In genomic region chr6:10425973-10426780, GRCh38 we compare ENCODE assay signal across 9 cellular contexts. TPM values are rescaled to one million over a fixed set of nuclear protein-coding genes. Genes with fewer than 3 reads are reported as not detected.
DNase-seq lines count a peak whose midpoint lies in the region; ATAC-seq and TF ChIP-seq lines count a peak whose summit lies in the region.
"Had no signal": no experiment of that assay in that cellular context is flagged by ENCODE, and none has a peak within 500 bp of the region (broad histone marks: within the 10 kb centered on the region; RNA-seq: fewer than 3 reads in every experiment).

No MANE protein-coding gene starts in this region.

- no peak for ATAC-seq in activated naive CD4-positive, alpha-beta T cell treated with anti-CD3 and anti-CD28 coated beads, Interleukin-2, amount 50 U/mL, for 72 hours
- ATAC-seq in HG02973 (IDR thresholded peaks at IDR 0.05; ENCODE audit: unreplicated experiment) (peak; percentile 61), gastroesophageal sphincter (peak; percentile 54)

- no peaks in the 10 kb centered on the region for H4K20me1 ChIP-seq in SU-DHL-6 (ENCODE audit: low read depth, low read length)

- no peaks in the 10 kb centered on the region for H3F3A ChIP-seq in SU-DHL-6 (ENCODE audit: insufficient read depth)

- H3K4me1 ChIP-seq in gastroesophageal sphincter: peaks cover 0 to 18% (median 0%) of the 10 kb centered on the region in 3 donors

- peak overlapping the region; percentile 59 for H3K4me3 Mint-ChIP-seq in activated naive CD4-positive, alpha-beta T cell treated with anti-CD3 and anti-CD28 coated beads for 36 hours
- peak overlapping the region; percentile 77 for H3K4me3 Mint-ChIP-seq in progenitor cell of endocrine pancreas (ENCODE audit: low read depth)

- CTCF ChIA-PET in activated naive CD4-positive, alpha-beta T cell treated with anti-CD3 and anti-CD28 coated beads for 36 hours (lab: Charles Lee): no interaction called here

- H2AFZ ChIP-seq in SU-DHL-6 (ENCODE audit: low read depth, low read length, severe bottlenecking): peak overlapping the region; percentile 61

- no peak overlapping the region for H3K4me3 ChIP-seq in SU-DHL-6 (ENCODE audit: insufficient read depth, low read length, poor library complexity, severe bottlenecking)
- H3K4me3 ChIP-seq in gastroesophageal sphincter: peak overlapping the region; percentile 1 to 46

- H3K9me3 Mint-ChIP-seq in activated naive CD4-positive, alpha-beta T cell treated with anti-CD3 and anti-CD28 coated beads for 36 hours: no peaks in the 10 kb centered on the region
- no peaks in the 10 kb centered on the region for H3K9me3 Mint-ChIP-seq in activated naive CD4-positive, alpha-beta T cell treated with anti-CD3 and anti-CD28 coated beads, Interleukin-2, amount 50 U/mL, for 72 hours
- H3K9me3 Mint-ChIP-seq in progenitor cell of endocrine pancreas (ENCODE audit: low read depth): no peaks in the 10 kb centered on the region

- TF ChIP-seq POLR2A in gastroesophageal sphincter (IDR thresholded peaks at IDR 0.05): no peak

- H3K27me3 ChIP-seq in SU-DHL-6 (ENCODE audit: low read length) (no peaks in the 10 kb centered on the region), gastroesophageal sphincter (peaks cover 90% of the 10 kb centered on the region)

- no peaks in the 10 kb centered on the region for H3K9me2 ChIP-seq in SU-DHL-6 (replicated peaks; ENCODE audit: insufficient read depth, low read length)

- H3K9ac ChIP-seq in SU-DHL-6 (ENCODE audit: low read length): peak overlapping the region; percentile 29; the same call in 1 of the 2 replicates

- 6% methylated on average over 7 of the region's 55 CpGs; no CpG with 5 or more reads in 1 of the 2 donors for WGBS in gastroesophageal sphincter (ENCODE audit: low coverage in 1 of 2), 2 donors

- TF ChIP-seq EP300 in gastroesophageal sphincter (IDR thresholded peaks at IDR 0.05): no peak

- H3K36me3 ChIP-seq in SU-DHL-6 (ENCODE audit: low read length): no peaks in the 10 kb centered on the region
- no peaks in the 10 kb centered on the region for H3K36me3 ChIP-seq in gastroesophageal sphincter

- intact Hi-C loops in activated naive CD4-positive, alpha-beta T cell treated with anti-CD3 and anti-CD28 coated beads for 36 hours (cut with micrococcal nuclease): loop anchor here (10.0 kb wide), 1 partner anchor 281 kb away; no protein-coding TSS in a partner anchor

- H3K27ac Mint-ChIP-seq in activated naive CD4-positive, alpha-beta T cell treated with anti-CD3 and anti-CD28 coated beads for 36 hours: no peak overlapping the region
- no peak overlapping the region for H3K27ac Mint-ChIP-seq in activated naive CD4-positive, alpha-beta T cell treated with anti-CD3 and anti-CD28 coated beads, Interleukin-2, amount 50 U/mL, for 72 hours
- H3K27ac Mint-ChIP-seq in progenitor cell of endocrine pancreas: peak overlapping the region; percentile 65

- H3K27me3 Mint-ChIP-seq in activated naive CD4-positive, alpha-beta T cell treated with anti-CD3 and anti-CD28 coated beads for 36 hours (ENCODE audit: low read depth): peaks cover 80% of the 10 kb centered on the region
- H3K27me3 Mint-ChIP-seq in progenitor cell of endocrine pancreas: peaks cover 89% of the 10 kb centered on the region

- no peak for TF ChIP-seq CTCF in SU-DHL-6 (IDR thresholded peaks at IDR 0.05; ENCODE audit: insufficient read depth, low read length, poor library complexity, severe bottlenecking)
- TF ChIP-seq CTCF in gastroesophageal sphincter (IDR thresholded peaks at IDR 0.05): no peak
- TF ChIP-seq CTCF in progenitor cell of endocrine pancreas (IDR thresholded peaks at IDR 0.05; ENCODE audit: unreplicated experiment): no peak

- H3K36me3 Mint-ChIP-seq in activated naive CD4-positive, alpha-beta T cell treated with anti-CD3 and anti-CD28 coated beads for 36 hours (ENCODE audit: low read depth): no peaks in the 10 kb centered on the region
- peaks cover 0 to 14% of the 10 kb centered on the region in 2 donors for H3K36me3 Mint-ChIP-seq in activated naive CD4-positive, alpha-beta T cell treated with anti-CD3 and anti-CD28 coated beads, Interleukin-2, amount 50 U/mL, for 72 hours
- H3K36me3 Mint-ChIP-seq in progenitor cell of endocrine pancreas (ENCODE audit: insufficient read depth): no peaks in the 10 kb centered on the region

- H3K27ac ChIP-seq in SU-DHL-6 (ENCODE audit: low read depth, low read length): no peak overlapping the region
- H3K27ac ChIP-seq in gastroesophageal sphincter: peak overlapping the region in 1 of 4 donors; percentile 55

- H3K4me2 ChIP-seq in SU-DHL-6 (ENCODE audit: low read depth, low read length, poor library complexity, severe bottlenecking): peak overlapping the region; percentile 43

- DNase-seq in activated naive CD4-positive, alpha-beta T cell treated with anti-CD3 and anti-CD28 coated beads for 36 hours: no peak
- no peak for DNase-seq in activated naive CD4-positive, alpha-beta T cell treated with anti-CD3 and anti-CD28 coated beads, Interleukin-2, amount 50 U/mL, for 72 hours (ENCODE audit: low spot score in 2 of 2)
- DNase-seq in progenitor cell of endocrine pancreas (ENCODE audit: low spot score, unreplicated experiment): no peak
- DNase-seq in H4 (ENCODE audit: low spot score): no peak
- no peak for DNase-seq in NCI-H1105 (lab: John Stamatoyannopoulos, UW)

- no peaks in the 10 kb centered on the region for H3K79me2 ChIP-seq in SU-DHL-6 (ENCODE audit: insufficient read depth, low read length)

- H3K9me3 ChIP-seq in SU-DHL-6 (ENCODE audit: insufficient read depth, low read length) (no peaks in the 10 kb centered on the region), gastroesophageal sphincter (no peaks in the 10 kb centered on the region)

- peaks cover 15% of the 10 kb centered on the region for H3K4me1 Mint-ChIP-seq in activated naive CD4-positive, alpha-beta T cell treated with anti-CD3 and anti-CD28 coated beads for 36 hours (ENCODE audit: low read depth)
- peaks cover 7% of the 10 kb centered on the region for H3K4me1 Mint-ChIP-seq in progenitor cell of endocrine pancreas (ENCODE audit: low read depth)

RNA-seq across cellular contexts. Expression of gene TFAP2A, which starts 11.3 kb away (rescaled TPM):
- under 1 TPM in 1 of 2 experiments, not detected in 1; 0.30 TPM for total RNA-seq in activated naive CD4-positive, alpha-beta T cell treated with anti-CD3 and anti-CD28 coated beads for 36 hours
- under 1 TPM in 1 of 2 donors, not detected in 1; 0.14 TPM for total RNA-seq in activated naive CD4-positive, alpha-beta T cell treated with anti-CD3 and anti-CD28 coated beads, Interleukin-2, amount 50 U/mL, for 72 hours
- total RNA-seq in gastroesophageal sphincter: 1 to 10 TPM in 1 of 4 donors, under 1 TPM in 2, not detected in 1; 0.31 to 4.6 (median 0.42) TPM
- total RNA-seq in progenitor cell of endocrine pancreas: 4.7 and 10.0 TPM in 2 replicates
- 5.0 and 5.4 TPM in 2 replicates for total RNA-seq in H4 (2014; rRNA removed; shearing (Covaris generic))
- total RNA-seq: mononuclear cell had no signal

Comparison
In these comparisons a context has a peak if more than half of its experiments do, and no peak if none do; other contexts are left out.
1. ATAC-seq: peak in HG02973 (single experiment) and gastroesophageal sphincter (single experiment); none in activated naive CD4-positive, alpha-beta T cell treated with anti-CD3 and anti-CD28 coated beads, Interleukin-2, amount 50 U/mL, for 72 hours (0 of 2).